ENCODE assay signal across 8 cellular contexts in the genomic region with DNA sequence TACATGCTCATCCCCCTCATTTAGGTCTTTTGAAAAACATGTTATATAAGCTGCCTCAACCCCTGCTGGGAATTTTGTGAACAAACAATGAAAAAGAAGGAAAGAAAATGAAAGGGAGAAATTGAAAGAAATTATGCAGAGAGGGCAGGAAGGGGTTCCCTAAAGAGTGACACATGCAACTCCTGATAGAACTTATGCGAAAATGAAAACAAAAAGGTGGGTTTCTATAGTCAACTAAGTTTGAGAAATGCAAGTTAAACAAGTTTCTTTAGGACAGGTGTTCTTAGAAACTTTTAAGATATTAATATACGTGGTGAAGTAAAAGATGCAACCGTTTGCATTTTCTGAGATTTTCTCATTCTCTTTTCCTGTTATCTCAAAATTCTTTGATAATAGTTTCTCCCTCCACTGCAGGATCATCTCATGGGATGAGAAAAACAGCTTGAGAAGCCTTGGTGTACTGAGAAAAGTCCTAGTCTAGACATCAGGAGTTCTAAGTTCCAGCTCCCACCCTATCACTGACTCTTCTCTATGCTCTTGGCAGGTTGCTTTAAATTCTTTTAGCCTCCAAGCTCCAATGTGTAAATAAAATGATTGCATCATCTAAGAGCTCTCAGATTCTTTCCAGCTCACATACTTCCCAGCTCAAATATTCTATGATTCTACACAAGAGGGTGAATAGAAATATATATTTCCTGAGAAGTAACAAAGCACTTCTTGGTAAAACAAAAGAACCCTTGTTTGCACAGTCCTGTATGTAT.
A peak's percentile ranks its signal among the peaks of the same experiment; 100 is the strongest.
DNase-seq lines count a peak whose midpoint lies in the region; ATAC-seq and TF ChIP-seq lines count a peak whose summit lies in the region.

No MANE protein-coding gene starts in this region.

- no peaks in the 10 kb centered on the region for H3K79me1 ChIP-seq in mesenchymal stem cell (replicated peaks; ENCODE audit: low read length, poor library complexity, severe bottlenecking)

- H2AK5ac ChIP-seq in mesenchymal stem cell (ENCODE audit: low read length, severe bottlenecking): no peak overlapping the region

- no peak overlapping the region for H4K8ac ChIP-seq in mesenchymal stem cell (ENCODE audit: low read length)

- peak; percentile 11 for DNase-seq in DMS79 treated with DMSO at 0.1 percent for 48 hours (lab: John Stamatoyannopoulos, UW)
- no peak for DNase-seq in DMS79 (lab: John Stamatoyannopoulos, UW)
- DNase-seq in activated naive CD8-positive, alpha-beta T cell treated with anti-CD3 and anti-CD28 coated beads for 36 hours: no peak
- peak; percentile 71 for DNase-seq in mesenchymal stem cell
- no peak for DNase-seq in endothelial cell (ENCODE audit: low spot score)
- no peak for DNase-seq in HEK293T (ENCODE audit: extremely low spot score)
- no peak for DNase-seq in G401 (ENCODE audit: low spot score)

- H3K4me1 ChIP-seq in mesenchymal stem cell (ENCODE audit: control insufficient read depth, insufficient read depth, low read depth, low read length): no peaks in the 10 kb centered on the region

- no peak overlapping the region for H2BK15ac ChIP-seq in mesenchymal stem cell (ENCODE audit: low read depth, poor library complexity, severe bottlenecking)

- no peak overlapping the region for H2BK120ac ChIP-seq in mesenchymal stem cell (ENCODE audit: low read depth, low read length)

- POLR2A ChIA-PET in HEK293T (lab: Yijun Ruan, JAX): interaction anchor here (1.5 kb wide), 1 partner anchor 15 kb away, joined by 3 read pairs; no protein-coding TSS in a partner anchor

- H3K4me1 Mint-ChIP-seq in activated naive CD8-positive, alpha-beta T cell treated with anti-CD3 and anti-CD28 coated beads for 36 hours: peaks cover 73% of the 10 kb centered on the region
- peaks cover 3% of the 10 kb centered on the region for H3K4me1 Mint-ChIP-seq in endothelial cell (ENCODE audit: unreplicated experiment)

- no peak overlapping the region for H3K4me3 ChIP-seq in mesenchymal stem cell (ENCODE audit: insufficient read depth in 1 of 2, low read depth in 1 of 2, low read length in 2 of 2)

- no peak overlapping the region for H3K9ac ChIP-seq in mesenchymal stem cell (ENCODE audit: low read length)

- H3K9me3 Mint-ChIP-seq in activated naive CD8-positive, alpha-beta T cell treated with anti-CD3 and anti-CD28 coated beads for 36 hours: peaks cover 6% of the 10 kb centered on the region
- H3K9me3 Mint-ChIP-seq in endothelial cell (ENCODE audit: unreplicated experiment): no peaks in the 10 kb centered on the region

- TF ChIP-seq CTCF in endothelial cell (IDR thresholded peaks at IDR 0.05; ENCODE audit: unreplicated experiment): no peak

- H2BK5ac ChIP-seq in mesenchymal stem cell (ENCODE audit: low read depth, low read length, poor library complexity, severe bottlenecking): no peak overlapping the region

- H3K27me3 Mint-ChIP-seq in activated naive CD8-positive, alpha-beta T cell treated with anti-CD3 and anti-CD28 coated beads for 36 hours: no peaks in the 10 kb centered on the region
- no peaks in the 10 kb centered on the region for H3K27me3 Mint-ChIP-seq in endothelial cell (ENCODE audit: unreplicated experiment)

- H3K27ac Mint-ChIP-seq in activated naive CD8-positive, alpha-beta T cell treated with anti-CD3 and anti-CD28 coated beads for 36 hours: peak overlapping the region; percentile 79
- H3K27ac Mint-ChIP-seq in endothelial cell (ENCODE audit: unreplicated experiment): no peak overlapping the region

- no peaks in the 10 kb centered on the region for H3K9me3 ChIP-seq in mesenchymal stem cell (ENCODE audit: control insufficient read depth, low read length)

- no peak overlapping the region for H3K14ac ChIP-seq in mesenchymal stem cell (ENCODE audit: low read length in 2 of 2)

- H4K91ac ChIP-seq in mesenchymal stem cell (ENCODE audit: low read length): no peak overlapping the region

- no peak overlapping the region for H3K23ac ChIP-seq in mesenchymal stem cell (ENCODE audit: low read length in 2 of 2)

- H2AFZ ChIP-seq in mesenchymal stem cell (ENCODE audit: low read depth, low read length): no peak overlapping the region

- H3K4me2 ChIP-seq in mesenchymal stem cell (ENCODE audit: low read length, poor library complexity, severe bottlenecking): no peak overlapping the region

- H3K18ac ChIP-seq in mesenchymal stem cell (ENCODE audit: low read depth in 1 of 2, low read length in 2 of 2): no peak overlapping the region

- H3K27ac ChIP-seq in mesenchymal stem cell (ENCODE audit: low read length, poor library complexity, severe bottlenecking): no peak overlapping the region

- H3K4ac ChIP-seq in mesenchymal stem cell (ENCODE audit: low read depth in 1 of 2, low read length in 2 of 2): no peak overlapping the region

- H2BK12ac ChIP-seq in mesenchymal stem cell (ENCODE audit: low read length in 2 of 2): no peak overlapping the region

- H3K36me3 Mint-ChIP-seq in activated naive CD8-positive, alpha-beta T cell treated with anti-CD3 and anti-CD28 coated beads for 36 hours: peaks cover 30% of the 10 kb centered on the region
- no peaks in the 10 kb centered on the region for H3K36me3 Mint-ChIP-seq in endothelial cell (ENCODE audit: low read depth, unreplicated experiment)

- no peaks in the 10 kb centered on the region for H3K36me3 ChIP-seq in mesenchymal stem cell (ENCODE audit: control insufficient read depth in 1 of 2, insufficient read depth in 2 of 2, low read depth in 1 of 2, low read length in 2 of 2)

- in situ Hi-C loops in G401 (cut with HindIII; ENCODE audit: low sequenced_read_pairs): no loop called here

- 100% methylated on average over 1 of the region's 3 CpGs for WGBS in mesenchymal stem cell

- ATAC-seq in HG02938 (IDR thresholded peaks at IDR 0.05; ENCODE audit: unreplicated experiment): peak; percentile 79

- CTCF ChIA-PET in HEK293T (lab: Yijun Ruan, JAX): interaction anchor here (0.5 to 1.5 kb wide), 4 partner anchors 14 to 783 kb away, joined by 3 to 6 read pairs (median 3); no protein-coding TSS in a partner anchor

- no peaks in the 10 kb centered on the region for H3K27me3 ChIP-seq in mesenchymal stem cell (ENCODE audit: control insufficient read depth in 1 of 2, insufficient read depth in 1 of 2, low read length in 2 of 2)

- no peak overlapping the region for H3K4me3 Mint-ChIP-seq in activated naive CD8-positive, alpha-beta T cell treated with anti-CD3 and anti-CD28 coated beads for 36 hours
- H3K4me3 Mint-ChIP-seq in endothelial cell (ENCODE audit: unreplicated experiment): no peak overlapping the region

TF ChIP-seq in HEK293T, 16 proteins besides CTCF, POLR2A, EP300 and RAD21:
- no peak for TF ChIP-seq TARDBP (IDR thresholded peaks at IDR 0.05)
- no peak for TF ChIP-seq HDGF (IDR thresholded peaks at IDR 0.05; ENCODE audit: borderline replicate concordance)
- TF ChIP-seq LEF1 (IDR thresholded peaks at IDR 0.05; ENCODE audit: borderline replicate concordance): no peak
- TF ChIP-seq L3MBTL2 (conservative IDR thresholded peaks at IDR 0.05): no peak
- no peak for TF ChIP-seq SP1 (IDR thresholded peaks at IDR 0.05)
- no peak for TF ChIP-seq FOXA1 (IDR thresholded peaks at IDR 0.05)
- TF ChIP-seq, protein P1, sequence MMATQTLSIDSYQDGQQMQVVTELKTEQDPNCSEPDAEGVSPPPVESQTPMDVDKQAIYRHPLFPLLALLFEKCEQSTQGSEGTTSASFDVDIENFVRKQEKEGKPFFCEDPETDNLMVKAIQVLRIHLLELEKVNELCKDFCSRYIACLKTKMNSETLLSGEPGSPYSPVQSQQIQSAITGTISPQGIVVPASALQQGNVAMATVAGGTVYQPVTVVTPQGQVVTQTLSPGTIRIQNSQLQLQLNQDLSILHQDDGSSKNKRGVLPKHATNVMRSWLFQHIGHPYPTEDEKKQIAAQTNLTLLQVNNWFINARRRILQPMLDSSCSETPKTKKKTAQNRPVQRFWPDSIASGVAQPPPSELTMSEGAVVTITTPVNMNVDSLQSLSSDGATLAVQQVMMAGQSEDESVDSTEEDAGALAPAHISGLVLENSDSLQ (IDR thresholded peaks at IDR 0.05): no peak
- no peak for TF ChIP-seq SUZ12 (IDR thresholded peaks at IDR 0.05)
- TF ChIP-seq BHLHE40 (IDR thresholded peaks at IDR 0.05; ENCODE audit: borderline replicate concordance): no peak
- no peak for TF ChIP-seq ARNT (IDR thresholded peaks at IDR 0.05)
- TF ChIP-seq NFRKB (IDR thresholded peaks at IDR 0.05): no peak
- no peak for TF ChIP-seq FOXM1 (IDR thresholded peaks at IDR 0.05; ENCODE audit: borderline replicate concordance)
- TF ChIP-seq FOXK2 (IDR thresholded peaks at IDR 0.05): no peak
- TF ChIP-seq ELF4 (IDR thresholded peaks at IDR 0.05): no peak
- TF ChIP-seq ZNF384 (IDR thresholded peaks at IDR 0.05): no peak
- no peak for TF ChIP-seq CTBP1 (IDR thresholded peaks at IDR 0.05; ENCODE audit: borderline replicate concordance)

Comparison
In these comparisons a context has a peak if more than half of its experiments do, and no peak if none do; other contexts are left out.
1. DNase-seq: peak in DMS79 treated with DMSO at 0.1 percent for 48 hours (single experiment) and mesenchymal stem cell (single experiment); none in DMS79 (single experiment), activated naive CD8-positive, alpha-beta T cell treated with anti-CD3 and anti-CD28 coated beads for 36 hours (single experiment), endothelial cell (single experiment), HEK293T (single experiment) and G401 (single experiment).